15 cellular contexts compared by ENCODE assay signal in genomic region chr1:115082949-115083348, GRCh38.
"Had no signal": no experiment of that assay in that cellular context is flagged by ENCODE, and none has a peak within 500 bp of the region (broad histone marks: within the 10 kb centered on the region; RNA-seq: fewer than 3 reads in every experiment).

No MANE protein-coding gene starts in this region.

- ATAC-seq: esophagus mucosa; left lung; natural killer cell treated with Interleukin-12 subunit alpha and Interleukin-12 subunit beta and Interleukin-15 and Interleukin-18, amount 100 ng/mL, for 72 hours; stimulated activated memory B cell treated with anti-CD40 and anti-IgM and Interleukin-4, amounts not matched to agents 10 μg/mL and 1 μg/mL and 100 μg/mL, for 72 hours had no signal

- H3K36me3 ChIP-seq: breast epithelium, left lung, ovary had no signal

- H3K9me3 ChIP-seq: breast epithelium, left lung, ovary had no signal

- DNase-seq: activated CD4-positive, alpha-beta T cell treated with anti-CD3 and anti-CD28 coated beads, Interleukin-2, amount 10 ng/mL, durations not matched to agents 7 days and 5 days; activated CD8-positive, alpha-beta memory T cell treated with anti-CD3 and anti-CD28 coated beads for 24 hours; activated naive CD4-positive, alpha-beta T cell; anterior cingulate cortex; left lung; ovary; retina; stimulated activated CD4-positive, alpha-beta T cell treated with anti-CD3 and anti-CD28 coated beads, Interleukin-2, amount 100 ng/mL, for 48 hours; substantia nigra; trophoblast cell had no signal

- H3K4me1 ChIP-seq: breast epithelium had no signal

- H3K27me3 ChIP-seq: hepatocyte, left lung, ovary had no signal

- H3K4me3 ChIP-seq: breast epithelium, hepatocyte, left lung, ovary had no signal

- H3K27ac ChIP-seq: breast epithelium, hepatocyte, left lung, ovary had no signal
